11 cellular contexts compared by ENCODE assay signal in the genomic region with DNA sequence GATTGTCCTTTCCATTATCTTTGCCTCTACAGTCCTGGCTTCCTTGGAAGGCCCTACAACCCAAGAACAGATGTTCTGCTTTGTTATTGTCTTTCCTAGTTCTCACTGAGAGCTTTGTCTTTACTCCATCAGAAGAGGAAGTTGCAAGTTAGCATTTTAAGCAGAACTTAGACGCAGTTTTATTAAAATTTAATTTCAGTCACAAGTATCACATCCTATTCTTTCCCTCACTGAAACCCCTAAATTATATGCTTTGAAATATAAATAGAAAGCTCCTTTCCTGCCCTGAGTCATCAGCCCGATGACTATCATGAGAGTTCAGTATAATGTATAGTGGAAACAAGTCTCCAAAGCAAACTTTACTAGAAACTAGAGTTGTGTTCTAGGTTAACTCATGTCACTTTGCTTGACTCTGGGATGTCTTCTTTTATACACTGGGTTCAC.
DNase-seq lines count a peak whose midpoint lies in the region; ATAC-seq lines count a peak whose summit lies in the region.
"Had no signal": no experiment of that assay in that cellular context is flagged by ENCODE, and none has a peak within 500 bp of the region (broad histone marks: within the 10 kb centered on the region; RNA-seq: fewer than 3 reads in every experiment).

No MANE protein-coding gene starts in this region.

- H3K4me2 ChIP-seq in neuronal stem cell (ENCODE audit: insufficient read depth, low read length, poor library complexity, severe bottlenecking) = no peak overlapping the region

- no peak overlapping the region for H3K9ac ChIP-seq in neuronal stem cell (ENCODE audit: low read depth, low read length, poor library complexity)

- no peaks in the 10 kb centered on the region for H3K4me1 ChIP-seq in neuronal stem cell (ENCODE audit: control insufficient read depth in 2 of 2, insufficient read depth in 1 of 2, low read depth in 1 of 2, low read length in 2 of 2)

- H3K23ac ChIP-seq in neuronal stem cell (ENCODE audit: low read depth, low read length, poor library complexity) = no peak overlapping the region

- ATAC-seq in activated CD4-positive, CD25-positive, alpha-beta regulatory T cell treated with anti-CD3 and anti-CD28 coated beads, Interleukin-2, amount 50 U/mL, for 24 hours = peak; percentile 76 to 82
- ATAC-seq in HG02623 (IDR thresholded peaks at IDR 0.05; ENCODE audit: unreplicated experiment) = peak; percentile 86

- DNase-seq in activated CD4-positive, CD25-positive, alpha-beta regulatory T cell treated with anti-CD3 and anti-CD28 coated beads, Interleukin-2, amount 50 U/mL, for 72 hours = no peak
- DNase-seq in Kasumi-1 (lab: John Stamatoyannopoulos, UW) (peak; percentile 51 to 61), neuronal stem cell (ENCODE audit: low spot score) (no peak), amniotic stem cell (lab: John Stamatoyannopoulos, UW) (no peak), superior temporal gyrus (ENCODE audit: extremely low spot score) (no peak)
- no peak for DNase-seq in stimulated activated CD4-positive, alpha-beta T cell treated with anti-CD3 and anti-CD28 coated beads, Interleukin-2, amount 100 ng/mL, for 48 hours
- DNase-seq: 8988T; stimulated activated CD8-positive, alpha-beta memory T cell treated with anti-CD3 and anti-CD28 coated beads, Interleukin-4, amount 100 ng/mL, for 48 hours had no signal

- H2AK5ac ChIP-seq in neuronal stem cell (ENCODE audit: low read depth, low read length) = no peak overlapping the region

- H3K27me3 ChIP-seq in neuronal stem cell (ENCODE audit: control insufficient read depth in 3 of 3, insufficient read depth in 3 of 3, low read depth in 1 of 3, low read length in 3 of 3) = no peaks in the 10 kb centered on the region
- H3K27me3 ChIP-seq: neutrophil had no signal

- H3K4me3 ChIP-seq in neuronal stem cell (ENCODE audit: low read length in 2 of 2) = no peak overlapping the region

- WGBS in neuronal stem cell (ENCODE audit: extremely low coverage in 2 of 2, insufficient read length in 2 of 2, insufficient replicate concordance in 1 of 2), 2 donors = no CpG with 5 or more reads among the region's 2 CpGs

- no peaks in the 10 kb centered on the region for H3K79me1 ChIP-seq in neuronal stem cell (ENCODE audit: low read depth, low read length)

- no peak overlapping the region for H2BK5ac ChIP-seq in neuronal stem cell (ENCODE audit: low read length)

- H3K18ac ChIP-seq in neuronal stem cell (ENCODE audit: low read length) = no peak overlapping the region

- H4K8ac ChIP-seq in neuronal stem cell (ENCODE audit: low read depth, low read length) = no peak overlapping the region

- H2BK15ac ChIP-seq in neuronal stem cell (ENCODE audit: low read length) = no peak overlapping the region

- H2BK12ac ChIP-seq in neuronal stem cell (ENCODE audit: low read length) = no peak overlapping the region

- H3K9me3 ChIP-seq in neuronal stem cell (replicated peaks in 1 of 2; ENCODE audit: control insufficient read depth in 2 of 2, insufficient read depth in 1 of 2, low read depth in 1 of 2, low read length in 2 of 2) = no peaks in the 10 kb centered on the region
- H3K9me3 ChIP-seq: neutrophil had no signal

- H2AFZ ChIP-seq in neuronal stem cell (ENCODE audit: low read length) = peak overlapping the region; percentile 25

- H2BK120ac ChIP-seq in neuronal stem cell (ENCODE audit: low read depth, low read length) = no peak overlapping the region

- H3K14ac ChIP-seq in neuronal stem cell (ENCODE audit: low read length) = no peak overlapping the region

- H3K36me3 ChIP-seq in neuronal stem cell (replicated peaks in 1 of 2; ENCODE audit: control insufficient read depth in 2 of 2, insufficient read depth in 2 of 2, low read length in 2 of 2) = no peaks in the 10 kb centered on the region
- H3K36me3 ChIP-seq: neutrophil had no signal

- H3K4ac ChIP-seq in neuronal stem cell (ENCODE audit: low read length) = no peak overlapping the region

- H4K91ac ChIP-seq in neuronal stem cell (ENCODE audit: low read depth, low read length, poor library complexity) = no peak overlapping the region

- no peak overlapping the region for H3K27ac ChIP-seq in neuronal stem cell (replicated peaks; ENCODE audit: low read length)
- H3K27ac ChIP-seq: neutrophil had no signal

Comparison
In these comparisons a context has a peak if more than half of its experiments do, and no peak if none do; other contexts are left out.
1. DNase-seq: peak in Kasumi-1 (2 of 2); none in activated CD4-positive, CD25-positive, alpha-beta regulatory T cell treated with anti-CD3 and anti-CD28 coated beads, Interleukin-2, amount 50 U/mL, for 72 hours (single experiment), neuronal stem cell (single experiment), amniotic stem cell (single experiment), superior temporal gyrus (single experiment) and stimulated activated CD4-positive, alpha-beta T cell treated with anti-CD3 and anti-CD28 coated beads, Interleukin-2, amount 100 ng/mL, for 48 hours (0 of 2).